Comparison of ENCODE assay signal across 10 cellular contexts in the genomic region with DNA sequence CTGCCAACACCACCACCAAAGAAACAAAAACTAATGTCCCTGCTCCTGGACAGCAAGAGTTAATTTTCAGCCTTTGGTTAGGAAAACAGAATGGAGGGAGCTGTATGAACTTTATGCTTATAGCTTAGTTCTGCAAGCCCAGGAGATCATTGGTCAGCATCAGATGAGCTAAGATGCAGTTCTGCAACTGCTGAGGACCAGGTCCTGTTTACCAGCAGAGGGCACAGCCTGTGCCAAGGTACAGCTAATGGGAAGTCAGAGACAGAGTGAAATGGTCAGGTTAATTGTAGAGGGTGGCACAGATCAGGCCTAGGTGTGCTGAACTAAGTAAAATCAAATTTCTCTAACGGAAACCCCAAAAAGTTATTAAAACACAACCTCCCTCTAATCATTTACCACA.
DNase-seq lines count a peak whose midpoint lies in the region; ATAC-seq and TF ChIP-seq lines count a peak whose summit lies in the region.
"Had no signal": no experiment of that assay in that cellular context is flagged by ENCODE, and none has a peak within 500 bp of the region (broad histone marks: within the 10 kb centered on the region; RNA-seq: fewer than 3 reads in every experiment).

No MANE protein-coding gene starts in this region.

- ATAC-seq in HG02981 (IDR thresholded peaks at IDR 0.05; ENCODE audit: unreplicated experiment), result peak; percentile 38
- ATAC-seq in body of pancreas, result peak; percentile 70

- H3K27me3 ChIP-seq in body of pancreas, result no peaks in the 10 kb centered on the region

- peaks cover 18% of the 10 kb centered on the region for H3K4me1 ChIP-seq in body of pancreas

- peak; percentile 19; the same call in 1 of the 2 replicates for TF ChIP-seq CTCF in GM12874 (IDR thresholded peaks at IDR 0.05; ENCODE audit: insufficient read depth, low read depth, low read length)
- TF ChIP-seq CTCF in body of pancreas (IDR thresholded peaks at IDR 0.05), result peak in 6 of 7 experiments; percentile 18 to 57 (median 54)
- TF ChIP-seq CTCF in nephron (IDR thresholded peaks at IDR 0.05; ENCODE audit: unreplicated experiment in 3 of 3), result peak; percentile 17 to 26 (median 18)

- no peaks in the 10 kb centered on the region for H3K36me3 Mint-ChIP-seq in nephron (ENCODE audit: low read depth)

- no peaks in the 10 kb centered on the region for H3K27me3 Mint-ChIP-seq in nephron (ENCODE audit: low read depth)

- TF ChIP-seq POLR2A in body of pancreas (IDR thresholded peaks at IDR 0.05), result no peak

- no peaks in the 10 kb centered on the region for H3K36me3 ChIP-seq in body of pancreas (replicated peaks in 1 of 2; ENCODE audit: insufficient read depth in 1 of 2, low read depth in 2 of 2)

- WGBS in body of pancreas, 2 donors, result 48 to 50% methylated on average over 1 of the region's 1 CpG

- peak overlapping the region in 2 of 4 donors; percentile 3 to 45 for H3K27ac ChIP-seq in body of pancreas

- H3K9me3 ChIP-seq in body of pancreas, result no peaks in the 10 kb centered on the region

- no peak overlapping the region for H3K4me3 ChIP-seq in body of pancreas
- H3K4me3 ChIP-seq: smooth muscle cell had no signal

- peaks cover 58% of the 10 kb centered on the region for H3K4me1 Mint-ChIP-seq in nephron

- peak overlapping the region; percentile 6 to 66 (median 14) for H3K4me3 Mint-ChIP-seq in nephron

- peak; percentile 45 to 64 (median 62) for DNase-seq in body of pancreas
- no peak for DNase-seq in activated CD4-positive, alpha-beta T cell treated with anti-CD3 and anti-CD28 coated beads, Interleukin-2, amount 50 U/mL, for 1 hour
- DNase-seq in GM19240 (ENCODE audit: insufficient read length, low spot score), result no peak
- no peak for DNase-seq in AG20443 (ENCODE audit: low spot score)
- DNase-seq in GDM1 (lab: John Stamatoyannopoulos, UW), result no peak
- DNase-seq: T-helper 2 cell had no signal

- intact Hi-C loops in body of pancreas (cut with DNase I), result no loop called here

- no peaks in the 10 kb centered on the region for H3K9me3 Mint-ChIP-seq in nephron

- H3K27ac Mint-ChIP-seq in nephron, result peak overlapping the region; percentile 95 to 97 (median 96)

Comparison
In these comparisons a context has a peak if more than half of its experiments do, and no peak if none do; other contexts are left out.
1. DNase-seq: peak in body of pancreas (4 of 4); none in activated CD4-positive, alpha-beta T cell treated with anti-CD3 and anti-CD28 coated beads, Interleukin-2, amount 50 U/mL, for 1 hour (single experiment), GM19240 (single experiment), AG20443 (single experiment) and GDM1 (single experiment).
2. Peak in every context shown above with its lines, with median percentiles within 50 percentile points of each other: CTCF ChIP-seq.